In genomic region chr4:39446842-39447573, GRCh38 we compare ENCODE assay signal across 8 cellular contexts. TPM values are rescaled to one million over a fixed set of nuclear protein-coding genes. Genes with fewer than 3 reads are reported as not detected.
DNase-seq lines count a peak whose midpoint lies in the region; ATAC-seq and TF ChIP-seq lines count a peak whose summit lies in the region.

No MANE protein-coding gene starts in this region.

- H3K79me2 ChIP-seq in osteoblast (ENCODE audit: insufficient read depth, low read length): no peaks in the 10 kb centered on the region

- peaks cover 21% of the 10 kb centered on the region for H3K36me3 ChIP-seq in osteoblast (ENCODE audit: insufficient read depth, low read length)

- H3K4me3 ChIP-seq in osteoblast (ENCODE audit: insufficient read depth, low read length): peak overlapping the region; percentile 64

- peaks cover under 1% of the 10 kb centered on the region for H4K20me1 ChIP-seq in osteoblast (ENCODE audit: insufficient read depth, low read length)

- peak overlapping the region; percentile 84 for H3K4me2 ChIP-seq in osteoblast (ENCODE audit: insufficient read depth, low read length)

- peak; percentile 69 for ATAC-seq in HG03196 (IDR thresholded peaks at IDR 0.05; ENCODE audit: unreplicated experiment)

- DNase-seq in AG08395 (ENCODE audit: low spot score) (peak; percentile 50), activated T-cell treated with anti-CD3 and anti-CD28 coated beads for 24 hours (ENCODE audit: low read depth) (peak; percentile 17), fibroblast of peridontal ligament (ENCODE audit: extremely low read depth) (peak; percentile 31), osteoblast (ENCODE audit: insufficient read length, low spot score, missing footprints) (peak; percentile 92), SKM-1 treated with dmso at 0.1 percent for 144 hours (lab: John Stamatoyannopoulos, UW; ENCODE audit: unreplicated experiment) (no peak), NCI-H1436 treated with DMSO at 0.1 percent for 48 hours (lab: John Stamatoyannopoulos, UW) (no peak)

- H3K27ac ChIP-seq in osteoblast (ENCODE audit: low read depth, low read length): no peak overlapping the region

- peak; percentile 21 for TF ChIP-seq POLR2A in GM19193 (IDR thresholded peaks at IDR 0.05; ENCODE audit: extremely low read depth, insufficient read depth, insufficient read length)

- H3K9me3 ChIP-seq in osteoblast (ENCODE audit: low read depth, low read length): no peaks in the 10 kb centered on the region

- H3K27me3 ChIP-seq in osteoblast (ENCODE audit: insufficient read depth, low read length): no peaks in the 10 kb centered on the region

- peak; percentile 25 for TF ChIP-seq CTCF in osteoblast (IDR thresholded peaks at IDR 0.05; ENCODE audit: extremely low read depth, low read depth, low read length)

- H2AFZ ChIP-seq in osteoblast (ENCODE audit: low read length): peak overlapping the region; percentile 56

- peaks cover 5% of the 10 kb centered on the region for H3K4me1 ChIP-seq in osteoblast (ENCODE audit: insufficient read depth, low read length)

RNA-seq across cellular contexts. Expression of gene RPL9, which starts 11.7 kb away (rescaled TPM):
- 1,561 and 1,800 TPM in 2 replicates for total RNA-seq in osteoblast

RNA-seq across cellular contexts. Expression of gene LIAS, which starts 11.8 kb away (rescaled TPM):
- 8.7 and 11.2 TPM in 2 replicates for total RNA-seq in osteoblast

RNA-seq across cellular contexts. Expression of gene KLB, which starts 40.3 kb away (rescaled TPM):
- not detected in 2 replicates for total RNA-seq in osteoblast

Comparison
In these comparisons a context has a peak if more than half of its experiments do, and no peak if none do; other contexts are left out.
1. DNase-seq: peak in AG08395 (single experiment), activated T-cell treated with anti-CD3 and anti-CD28 coated beads for 24 hours (single experiment), fibroblast of peridontal ligament (single experiment) and osteoblast (single experiment); none in SKM-1 treated with dmso at 0.1 percent for 144 hours (single experiment) and NCI-H1436 treated with DMSO at 0.1 percent for 48 hours (single experiment).